In the genomic region with DNA sequence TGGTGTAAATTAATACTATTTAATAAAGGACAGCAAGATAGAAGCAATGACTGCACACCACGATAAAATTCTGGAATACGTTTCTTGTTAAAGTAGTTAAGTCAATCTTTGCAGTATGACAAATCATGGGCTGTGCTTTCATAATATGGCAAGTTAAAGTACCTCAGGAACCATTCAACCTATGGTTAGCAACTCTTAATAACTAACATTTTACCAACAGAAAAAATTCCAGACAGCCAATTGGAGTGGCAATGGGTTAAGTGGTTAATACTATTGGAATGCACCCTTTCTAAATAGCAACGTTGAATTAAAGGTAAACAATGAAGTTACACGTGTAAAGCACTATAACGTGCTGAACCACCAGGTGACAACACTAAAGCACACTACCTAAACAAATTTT, we compare ENCODE assay signal across 17 cellular contexts.
"Had no signal": no experiment of that assay in that cellular context is flagged by ENCODE, and none has a peak within 500 bp of the region (broad histone marks: within the 10 kb centered on the region; RNA-seq: fewer than 3 reads in every experiment).

No MANE protein-coding gene starts in this region.

- ATAC-seq: gastroesophageal sphincter, heart left ventricle, sciatic nerve had no signal

- H3K79me2 ChIP-seq: parathyroid adenoma had no signal

- H3K4me3 ChIP-seq: esophagus muscularis mucosa, gastroesophageal sphincter, heart left ventricle, psoas muscle, stomach, thoracic aorta, transverse colon had no signal

- H3K27ac ChIP-seq: epithelial cell of prostate, esophagus muscularis mucosa, gastroesophageal sphincter, heart left ventricle, parathyroid adenoma, psoas muscle, stomach, thoracic aorta, transverse colon had no signal

- H3K27me3 ChIP-seq: esophagus muscularis mucosa, gastroesophageal sphincter, heart left ventricle, stomach, transverse colon had no signal

- H3K9ac ChIP-seq: parathyroid adenoma had no signal

- H3K4me1 ChIP-seq: gastroesophageal sphincter, parathyroid adenoma, psoas muscle, stomach, transverse colon had no signal

- DNase-seq: effector memory CD4-positive, alpha-beta T cell; heart left ventricle; hippocampal formation; naive B cell; nephron progenitor cell; psoas muscle; stimulated activated naive CD4-positive, alpha-beta T cell; stomach; substantia nigra; transverse colon had no signal

- H3K9me3 ChIP-seq: esophagus muscularis mucosa, gastroesophageal sphincter, heart left ventricle, stomach, thoracic aorta, transverse colon had no signal

- FAIRE-seq: endometrium had no signal

- H2AFZ ChIP-seq: parathyroid adenoma had no signal

- H3K36me3 ChIP-seq: gastroesophageal sphincter, thoracic aorta, transverse colon had no signal
